20 cellular contexts compared by ENCODE assay signal in genomic region chr6:170596426-170596825, GRCh38. TPM values are rescaled to one million over a fixed set of nuclear protein-coding genes. Genes with fewer than 3 reads are reported as not detected.
DNase-seq lines count a peak whose midpoint lies in the region; ATAC-seq and TF ChIP-seq lines count a peak whose summit lies in the region.
"Had no signal": no experiment of that assay in that cellular context is flagged by ENCODE, and none has a peak within 500 bp of the region (broad histone marks: within the 10 kb centered on the region; RNA-seq: fewer than 3 reads in every experiment).

No MANE protein-coding gene starts in this region.

- H3K27ac ChIP-seq in GM23338 (ENCODE audit: low read depth) (no peak overlapping the region), SJCRH30 (no peak overlapping the region; the same call in 1 of the 2 replicates)
- H3K27ac ChIP-seq: A549, GM23248 had no signal

- no peaks in the 10 kb centered on the region for H3F3A ChIP-seq in GM23338 (replicated peaks; ENCODE audit: low read depth)

- H2AFZ ChIP-seq in GM23338: 0 out of 2 replicates have a peak overlapping the region, but pooled peaks have one; percentile 70
- H2AFZ ChIP-seq: GM23248 had no signal

- no peak overlapping the region for H3K4me3 Mint-ChIP-seq in GM23338
- H3K4me3 Mint-ChIP-seq: CD4-positive, alpha-beta memory T cell; H9 had no signal

- peaks cover 23% of the 10 kb centered on the region for H3K4me1 Mint-ChIP-seq in GM23338
- H3K4me1 Mint-ChIP-seq: CD4-positive, alpha-beta memory T cell had no signal

- H3K4me2 ChIP-seq in GM23338: no peak overlapping the region
- H3K4me2 ChIP-seq: A549 had no signal

- no peaks in the 10 kb centered on the region; the same call in 1 of the 2 replicates for H3K9me3 ChIP-seq in SJCRH30 (replicated peaks)

- H3K4me1 ChIP-seq in GM23338 (ENCODE audit: insufficient read depth) (peaks cover 15% of the 10 kb centered on the region), SJCRH30 (peaks cover 9% of the 10 kb centered on the region)
- H3K4me1 ChIP-seq: A549 had no signal

- ATAC-seq in GM23338: no peak
- ATAC-seq: A549, GM12878, HCT116 had no signal

- no peaks in the 10 kb centered on the region for H4K20me1 ChIP-seq in GM23338 (replicated peaks; ENCODE audit: insufficient read depth)

- no peak overlapping the region for H3K27ac Mint-ChIP-seq in GM23338
- H3K27ac Mint-ChIP-seq: CD4-positive, alpha-beta memory T cell; H9 had no signal

- peaks cover 5% of the 10 kb centered on the region for H3K27me3 Mint-ChIP-seq in GM23338 (ENCODE audit: insufficient read depth, low read depth, poor library complexity)

- peak; percentile 17 to 69 for DNase-seq in NCI-H524 (lab: John Stamatoyannopoulos, UW)
- no peak for DNase-seq in NCI-H524 treated with DMSO at 0.1 percent for 48 hours (lab: John Stamatoyannopoulos, UW)
- DNase-seq in GM23338 (ENCODE audit: low spot score): no peak
- peak; percentile 70 to 73 for DNase-seq in SJCRH30
- peak; percentile 48 for DNase-seq in myocyte (ENCODE audit: low read depth)
- no peak for DNase-seq in SIG-M5 treated with dmso at 0.1 percent for 504 hours (lab: John Stamatoyannopoulos, UW; ENCODE audit: unreplicated experiment)
- no peak for DNase-seq in effector CD4-positive, alpha-beta T cell
- DNase-seq: 8988T; C1 segment of cervical spinal cord; Calu3; CD4-positive, alpha-beta memory T cell; COR-L47; DMS79; EL; GDM1; GM23248; H9 had no signal

- no peaks in the 10 kb centered on the region for H3K79me2 ChIP-seq in GM23338 (replicated peaks; ENCODE audit: insufficient read depth)

- H3K27me3 ChIP-seq in GM23338 (ENCODE audit: insufficient read depth): no peaks in the 10 kb centered on the region
- H3K27me3 ChIP-seq in SJCRH30: no peaks in the 10 kb centered on the region

- H3K4me3 ChIP-seq in GM23338 (no peak overlapping the region), SJCRH30 (no peak overlapping the region)
- H3K4me3 ChIP-seq: A549, GM12878, GM23248 had no signal

- no peak for TF ChIP-seq CTCF in GM23338 (conservative IDR thresholded peaks at IDR 0.05; ENCODE audit: low read depth in 2 of 2)

- H3K36me3 Mint-ChIP-seq in GM23338 (ENCODE audit: low read depth): peaks cover 24% of the 10 kb centered on the region

- H3K36me3 ChIP-seq in GM23338 (ENCODE audit: insufficient read depth) (peaks cover 6% of the 10 kb centered on the region; the same call in 1 of the 2 replicates), SJCRH30 (no peaks in the 10 kb centered on the region)

- H3K9me3 Mint-ChIP-seq in GM23338: peaks cover 33% of the 10 kb centered on the region

- H3K9me2 ChIP-seq in GM23338 (ENCODE audit: insufficient read depth): no peaks in the 10 kb centered on the region

TF ChIP-seq in GM23338, 12 proteins besides CTCF, POLR2A, EP300 and RAD21 (continues in another document):
- TF ChIP-seq EZH2 (IDR thresholded peaks at IDR 0.05; ENCODE audit: low read depth, unreplicated experiment) (no peak), EZH2phosphoT487 (IDR thresholded peaks at IDR 0.05; ENCODE audit: unreplicated experiment) (no peak), STAT1 (IDR thresholded peaks at IDR 0.05; ENCODE audit: unreplicated experiment) (no peak), ZNF114 (CRISPR knock-in tag; IDR thresholded peaks at IDR 0.05) (no peak), JUNB (IDR thresholded peaks at IDR 0.05; ENCODE audit: unreplicated experiment) (no peak), POLR2AphosphoS5 (IDR thresholded peaks at IDR 0.05; ENCODE audit: low read depth) (no peak), ZNF462 (CRISPR knock-in tag; IDR thresholded peaks at IDR 0.05) (no peak)

RNA-seq across cellular contexts. Expression of gene PDCD2, which starts 12.0 kb away (rescaled TPM):
- total RNA-seq in GM23338 (2014; rRNA removed; shearing (Covaris generic)): 181 and 183 TPM in 2 replicates
- polyA plus RNA-seq in GM23338 (2016; fragmentation: Nextera tagmentation; extraction: Ambion mirVana): 136 and 145 TPM in 2 replicates
- 84.7 and 93.1 TPM in 2 replicates for total RNA-seq in SJCRH30 (2014; rRNA removed; shearing (Covaris generic))
- total RNA-seq in myocyte: 88.7 and 119 TPM in 2 replicates
- 68.9 TPM for polyA plus RNA-seq in myocyte (2012)

RNA-seq across cellular contexts. Expression of gene TBP, which starts 42.3 kb away (rescaled TPM):
- 26.3 and 30.3 TPM in 2 replicates for total RNA-seq in GM23338 (2014; rRNA removed; shearing (Covaris generic))
- polyA plus RNA-seq in GM23338 (2016; fragmentation: Nextera tagmentation; extraction: Ambion mirVana): 36.5 and 38.0 TPM in 2 replicates
- 33.5 and 37.1 TPM in 2 replicates for total RNA-seq in SJCRH30 (2014; rRNA removed; shearing (Covaris generic))
- 9.6 and 10.7 TPM in 2 replicates for total RNA-seq in myocyte
- 10.0 TPM for polyA plus RNA-seq in myocyte (2012)

RNA-seq across cellular contexts. Expression of gene PSMB1, which starts 43.3 kb away (rescaled TPM):
- 357 and 388 TPM in 2 replicates for total RNA-seq in GM23338 (2014; rRNA removed; shearing (Covaris generic))
- polyA plus RNA-seq in GM23338 (2016; fragmentation: Nextera tagmentation; extraction: Ambion mirVana): 509 and 576 TPM in 2 replicates
- total RNA-seq in SJCRH30 (2014; rRNA removed; shearing (Covaris generic)): 410 and 446 TPM in 2 replicates
- 262 and 290 TPM in 2 replicates for total RNA-seq in myocyte
- polyA plus RNA-seq in myocyte (2012): 261 TPM

Comparison
In these comparisons a context has a peak if more than half of its experiments do, and no peak if none do; other contexts are left out.
1. DNase-seq: peak in NCI-H524 (2 of 2), SJCRH30 (2 of 2) and myocyte (single experiment); none in NCI-H524 treated with DMSO at 0.1 percent for 48 hours (single experiment), GM23338 (single experiment), SIG-M5 treated with dmso at 0.1 percent for 504 hours (single experiment) and effector CD4-positive, alpha-beta T cell (single experiment).